15 cellular contexts compared by ENCODE assay signal in genomic region chr18:46393230-46393629, GRCh38.
DNase-seq lines count a peak whose midpoint lies in the region; ATAC-seq and TF ChIP-seq lines count a peak whose summit lies in the region.
"Had no signal": no experiment of that assay in that cellular context is flagged by ENCODE, and none has a peak within 500 bp of the region (broad histone marks: within the 10 kb centered on the region; RNA-seq: fewer than 3 reads in every experiment).

No MANE protein-coding gene starts in this region.

- H3K4me3 ChIP-seq in Loucy (ENCODE audit: low read length, poor library complexity, severe bottlenecking) (no peak overlapping the region), brain microvascular endothelial cell (ENCODE audit: low read depth, low read length) (no peak overlapping the region)
- H3K4me3 ChIP-seq: A549, thoracic aorta had no signal

- H4K20me1 ChIP-seq in Loucy (ENCODE audit: insufficient read depth, low read length, poor library complexity, severe bottlenecking) = no peaks in the 10 kb centered on the region

- in situ Hi-C loops in brain microvascular endothelial cell (cut with HindIII; ENCODE audit: low pct_ligation_motif_present, low sequenced_read_pairs) = no loop called here

- H3K36me3 Mint-ChIP-seq in progenitor cell of endocrine pancreas (ENCODE audit: insufficient read depth) = no peaks in the 10 kb centered on the region
- H3K36me3 Mint-ChIP-seq: natural killer cell had no signal

- no peak overlapping the region for H3K9ac ChIP-seq in Loucy (ENCODE audit: low read depth, low read length, poor library complexity, severe bottlenecking)

- no peak overlapping the region for H3K4me3 Mint-ChIP-seq in progenitor cell of endocrine pancreas (ENCODE audit: low read depth)
- H3K4me3 Mint-ChIP-seq: natural killer cell had no signal

- no peaks in the 10 kb centered on the region for H3F3A ChIP-seq in Loucy (ENCODE audit: low read depth)

- H3K4me2 ChIP-seq in Loucy (ENCODE audit: low read depth, low read length, poor library complexity, severe bottlenecking) = no peak overlapping the region
- H3K4me2 ChIP-seq: A549 had no signal

- H3K27me3 ChIP-seq in Loucy (ENCODE audit: insufficient read depth, low read length, poor library complexity, severe bottlenecking) = no peaks in the 10 kb centered on the region
- no peaks in the 10 kb centered on the region for H3K27me3 ChIP-seq in brain microvascular endothelial cell (replicated peaks)

- H3K4me1 ChIP-seq in Loucy (ENCODE audit: insufficient read depth, low read length, poor library complexity, severe bottlenecking) = no peaks in the 10 kb centered on the region
- H3K4me1 ChIP-seq: A549 had no signal

- no peaks in the 10 kb centered on the region for H3K27me3 Mint-ChIP-seq in progenitor cell of endocrine pancreas

- peak; percentile 38 for DNase-seq in NCI-H146 (lab: John Stamatoyannopoulos, UW)
- DNase-seq in NCI-H146 treated with DMSO at 0.1 percent for 48 hours (lab: John Stamatoyannopoulos, UW; ENCODE audit: unreplicated experiment) = no peak
- DNase-seq in brain microvascular endothelial cell = no peak
- no peak for DNase-seq in progenitor cell of endocrine pancreas (ENCODE audit: low spot score, unreplicated experiment)
- no peak for DNase-seq in C1 segment of cervical spinal cord (lab: John Stamatoyannopoulos, UW)
- DNase-seq in SK-N-DZ (ENCODE audit: low spot score) = no peak
- DNase-seq: activated CD4-positive, alpha-beta T cell treated with anti-CD3 and anti-CD28 coated beads, Interleukin-2, amount 50 U/mL, for 48 hours; activated naive CD4-positive, alpha-beta T cell treated with Interleukin-2 at 50 U/mL for 16 hours; GDM1; natural killer cell; NCI-H187 had no signal

- H3K27ac Mint-ChIP-seq in progenitor cell of endocrine pancreas = no peak overlapping the region

- no peaks in the 10 kb centered on the region for H3K9me3 ChIP-seq in Loucy (ENCODE audit: insufficient read depth, low read depth, low read length)
- H3K9me3 ChIP-seq: A549, thoracic aorta had no signal

- H2AFZ ChIP-seq in Loucy (ENCODE audit: low read length) = no peak overlapping the region

- no peaks in the 10 kb centered on the region for H3K79me2 ChIP-seq in Loucy (ENCODE audit: insufficient read depth, low read length)

- H3K4me1 Mint-ChIP-seq in progenitor cell of endocrine pancreas (ENCODE audit: low read depth) = peaks cover 1% of the 10 kb centered on the region

- TF ChIP-seq CTCF in Loucy (conservative IDR thresholded peaks at IDR 0.05; ENCODE audit: low read length) (peak; percentile 54), brain microvascular endothelial cell (IDR thresholded peaks at IDR 0.05; ENCODE audit: low read depth, low read length, missing control alignments) (peak; percentile 23), progenitor cell of endocrine pancreas (IDR thresholded peaks at IDR 0.05; ENCODE audit: unreplicated experiment) (peak; percentile 37)

- no peaks in the 10 kb centered on the region for H3K9me2 ChIP-seq in Loucy (replicated peaks; ENCODE audit: low read depth, low read length)

- no peaks in the 10 kb centered on the region for H3K9me3 Mint-ChIP-seq in progenitor cell of endocrine pancreas (ENCODE audit: low read depth)

- no peak for ATAC-seq in HG02981 (IDR thresholded peaks at IDR 0.05; ENCODE audit: unreplicated experiment)
- ATAC-seq: natural killer cell had no signal

- H3K27ac ChIP-seq in brain microvascular endothelial cell = no peak overlapping the region
- H3K27ac ChIP-seq: A549, thoracic aorta had no signal

- no peaks in the 10 kb centered on the region for H3K36me3 ChIP-seq in Loucy (ENCODE audit: insufficient read depth, low read length)
- H3K36me3 ChIP-seq in brain microvascular endothelial cell (replicated peaks) = no peaks in the 10 kb centered on the region
- H3K36me3 ChIP-seq: thoracic aorta had no signal
